Comparison of ENCODE assay signal across 17 cellular contexts in the genomic region with DNA sequence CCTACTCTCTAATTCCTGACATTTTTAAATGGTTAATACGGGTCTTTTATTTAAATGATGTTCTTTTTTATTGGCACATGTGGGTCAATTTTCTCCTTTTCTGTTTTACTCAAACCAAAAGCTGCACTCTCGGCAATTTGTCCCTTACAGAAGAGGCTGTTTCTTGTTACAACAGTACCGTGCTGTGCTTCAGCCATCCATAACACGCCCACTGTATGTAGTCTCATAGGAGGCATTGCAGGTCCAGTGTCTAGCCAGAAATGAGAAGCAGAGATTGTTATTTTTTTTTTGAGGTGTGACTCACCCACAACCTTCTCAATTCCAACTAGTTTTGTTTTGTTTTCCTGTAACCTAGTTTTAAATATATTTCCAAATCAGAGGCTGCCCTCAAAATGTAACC.
DNase-seq lines count a peak whose midpoint lies in the region; ATAC-seq and TF ChIP-seq lines count a peak whose summit lies in the region.
"Had no signal": no experiment of that assay in that cellular context is flagged by ENCODE, and none has a peak within 500 bp of the region (broad histone marks: within the 10 kb centered on the region; RNA-seq: fewer than 3 reads in every experiment).

No MANE protein-coding gene starts in this region.

- CTCF ChIA-PET in naive thymus-derived CD4-positive, alpha-beta T cell (lab: Charles Lee), result interaction anchor here (0.7 kb wide), 1 partner anchor 44 kb away, joined by 7 read pairs; no protein-coding TSS in a partner anchor
- CTCF ChIA-PET in CD4-positive, alpha-beta T cell (lab: Charles Lee), result no interaction called here

- no peaks in the 10 kb centered on the region for H3K27me3 ChIP-seq in naive thymus-derived CD4-positive, alpha-beta T cell (ENCODE audit: control insufficient read depth in 2 of 2, insufficient read depth in 2 of 2, low read length in 2 of 2)
- H3K27me3 ChIP-seq in CD4-positive, alpha-beta T cell (ENCODE audit: control insufficient read depth, insufficient read depth, low read length), result no peaks in the 10 kb centered on the region
- H3K27me3 ChIP-seq: adrenal gland, vagina had no signal

- H3K4me3 ChIP-seq in naive thymus-derived CD4-positive, alpha-beta T cell (ENCODE audit: low read length), result no peak overlapping the region
- H3K4me3 ChIP-seq: adrenal gland, vagina had no signal

- no peaks in the 10 kb centered on the region for H3K4me1 ChIP-seq in naive thymus-derived CD4-positive, alpha-beta T cell (ENCODE audit: control insufficient read depth in 2 of 2, insufficient read depth in 2 of 2, low read length in 2 of 2)
- H3K4me1 ChIP-seq: vagina had no signal

- H3K9me3 Mint-ChIP-seq in chondrocyte (ENCODE audit: low read depth), result peaks cover 3% of the 10 kb centered on the region
- H3K9me3 Mint-ChIP-seq in naive thymus-derived CD4-positive, alpha-beta T cell, result peaks cover 0 to 2% (median 0%) of the 10 kb centered on the region in 11 donors
- no peaks in the 10 kb centered on the region for H3K9me3 Mint-ChIP-seq in CD4-positive, alpha-beta T cell
- H3K9me3 Mint-ChIP-seq: stimulated activated effector memory CD8-positive, alpha-beta T cell treated with anti-CD3 and anti-CD28 coated beads, Interleukin-12 subunit alpha, Interleukin-12 subunit beta, amount 100 ng/mL, for 72 hours had no signal

- H3K27ac Mint-ChIP-seq in chondrocyte (ENCODE audit: unreplicated experiment), result peak overlapping the region; percentile 23
- no peak overlapping the region for H3K27ac Mint-ChIP-seq in naive thymus-derived CD4-positive, alpha-beta T cell
- H3K27ac Mint-ChIP-seq in CD4-positive, alpha-beta T cell, result no peak overlapping the region
- H3K27ac Mint-ChIP-seq: progenitor cell of endocrine pancreas; stimulated activated effector memory CD8-positive, alpha-beta T cell treated with anti-CD3 and anti-CD28 coated beads, Interleukin-12 subunit alpha, Interleukin-12 subunit beta, amount 100 ng/mL, for 72 hours had no signal

- H3K27ac ChIP-seq in naive thymus-derived CD4-positive, alpha-beta T cell (ENCODE audit: low read depth, low read length), result no peak overlapping the region
- no peak overlapping the region for H3K27ac ChIP-seq in CD4-positive, alpha-beta T cell (ENCODE audit: low read depth, low read length)
- H3K27ac ChIP-seq: adrenal gland, vagina had no signal

- POLR2A ChIA-PET in naive thymus-derived CD4-positive, alpha-beta T cell (lab: Charles Lee), result no interaction called here
- POLR2A ChIA-PET in CD4-positive, alpha-beta T cell (lab: Charles Lee), result no interaction called here

- TF ChIP-seq CTCF in AG09319 (IDR thresholded peaks at IDR 0.05; ENCODE audit: low read depth, low read length) (no peak), chondrocyte (IDR thresholded peaks at IDR 0.05) (no peak)
- no peak for TF ChIP-seq CTCF in CD4-positive, alpha-beta T cell (IDR thresholded peaks at IDR 0.05)

- no peaks in the 10 kb centered on the region for H3K27me3 Mint-ChIP-seq in chondrocyte (ENCODE audit: low read depth)
- peaks cover 19 to 47% (median 28%) of the 10 kb centered on the region in 5 donors for H3K27me3 Mint-ChIP-seq in naive thymus-derived CD4-positive, alpha-beta T cell
- H3K27me3 Mint-ChIP-seq in CD4-positive, alpha-beta T cell, result peaks cover 32% of the 10 kb centered on the region
- H3K27me3 Mint-ChIP-seq: progenitor cell of endocrine pancreas had no signal

- peak; percentile 48 for DNase-seq in AG09319 (ENCODE audit: extremely low read depth, low read depth)
- DNase-seq in HT1080 (ENCODE audit: low read depth), result peak; percentile 67
- no peak for DNase-seq in chondrocyte (ENCODE audit: low spot score)
- DNase-seq in naive thymus-derived CD4-positive, alpha-beta T cell, result no peak
- DNase-seq in NCI-H1417 (lab: John Stamatoyannopoulos, UW), result no peak
- DNase-seq in NCI-H2081 (lab: John Stamatoyannopoulos, UW), result no peak
- no peak for DNase-seq in CD4-positive, alpha-beta T cell
- DNase-seq: activated CD4-positive, CD25-positive, alpha-beta regulatory T cell; activated T-cell treated with anti-CD3 and anti-CD28 coated beads for 4 hours; C1 segment of cervical spinal cord; NCI-H2029 treated with DMSO at 0.1 percent for 48 hours; stimulated activated CD4-positive, alpha-beta T cell treated with anti-CD3 and anti-CD28 coated beads, Interleukin-2, amount 100 ng/mL, for 24 hours had no signal

- no peak overlapping the region for H3K4me3 Mint-ChIP-seq in chondrocyte (ENCODE audit: unreplicated experiment)
- H3K4me3 Mint-ChIP-seq in naive thymus-derived CD4-positive, alpha-beta T cell, result no peak overlapping the region
- H3K4me3 Mint-ChIP-seq in CD4-positive, alpha-beta T cell, result no peak overlapping the region
- H3K4me3 Mint-ChIP-seq: stimulated activated effector memory CD8-positive, alpha-beta T cell treated with anti-CD3 and anti-CD28 coated beads, Interleukin-12 subunit alpha, Interleukin-12 subunit beta, amount 100 ng/mL, for 72 hours had no signal

- no peaks in the 10 kb centered on the region for H3K9me3 ChIP-seq in naive thymus-derived CD4-positive, alpha-beta T cell (ENCODE audit: control insufficient read depth in 2 of 3, low read length in 3 of 3)
- H3K9me3 ChIP-seq in CD4-positive, alpha-beta T cell (ENCODE audit: control insufficient read depth, low read length), result no peaks in the 10 kb centered on the region
- H3K9me3 ChIP-seq: adrenal gland, vagina had no signal

- peak; percentile 48 for ATAC-seq in naive thymus-derived CD4-positive, alpha-beta T cell
- ATAC-seq in HG03039 (IDR thresholded peaks at IDR 0.05; ENCODE audit: unreplicated experiment), result no peak
- ATAC-seq in CD4-positive, alpha-beta T cell (ENCODE audit: poor library complexity), result no peak
- ATAC-seq: stimulated activated effector memory CD8-positive, alpha-beta T cell treated with anti-CD3 and anti-CD28 coated beads, Interleukin-12 subunit alpha, Interleukin-12 subunit beta, amount 100 ng/mL, for 72 hours had no signal

- no peaks in the 10 kb centered on the region for H3K36me3 ChIP-seq in naive thymus-derived CD4-positive, alpha-beta T cell (ENCODE audit: control insufficient read depth in 2 of 3, insufficient read depth in 3 of 3, low read length in 3 of 3)
- H3K36me3 ChIP-seq: adrenal gland, vagina had no signal

- peaks cover 33% of the 10 kb centered on the region for H3K4me1 Mint-ChIP-seq in chondrocyte (ENCODE audit: low read depth)
- peaks cover 0 to 8% (median 0%) of the 10 kb centered on the region in 7 donors for H3K4me1 Mint-ChIP-seq in naive thymus-derived CD4-positive, alpha-beta T cell
- no peaks in the 10 kb centered on the region for H3K4me1 Mint-ChIP-seq in CD4-positive, alpha-beta T cell (ENCODE audit: low read depth)
- H3K4me1 Mint-ChIP-seq: stimulated activated effector memory CD8-positive, alpha-beta T cell treated with anti-CD3 and anti-CD28 coated beads, Interleukin-12 subunit alpha, Interleukin-12 subunit beta, amount 100 ng/mL, for 72 hours had no signal

- peaks cover 2% of the 10 kb centered on the region for H3K36me3 Mint-ChIP-seq in chondrocyte (ENCODE audit: low read depth)
- peaks cover 0 to 2% (median 0%) of the 10 kb centered on the region in 5 donors for H3K36me3 Mint-ChIP-seq in naive thymus-derived CD4-positive, alpha-beta T cell
- H3K36me3 Mint-ChIP-seq in CD4-positive, alpha-beta T cell (ENCODE audit: low read depth), result no peaks in the 10 kb centered on the region
- H3K36me3 Mint-ChIP-seq: stimulated activated effector memory CD8-positive, alpha-beta T cell treated with anti-CD3 and anti-CD28 coated beads, Interleukin-12 subunit alpha, Interleukin-12 subunit beta, amount 100 ng/mL, for 72 hours had no signal

- intact Hi-C loops in naive thymus-derived CD4-positive, alpha-beta T cell (cut with micrococcal nuclease), result loop anchor here (1.0 to 5.0 kb wide), 6 partner anchors 111 to 736 kb away; a partner anchor contains a TSS
- intact Hi-C loops in CD4-positive, alpha-beta T cell (cut with DNase I, micrococcal nuclease), result no loop called here

Comparison
In these comparisons a context has a peak if more than half of its experiments do, and no peak if none do; other contexts are left out.
1. DNase-seq: peak in AG09319 (single experiment) and HT1080 (single experiment); none in chondrocyte (single experiment), naive thymus-derived CD4-positive, alpha-beta T cell (0 of 9), NCI-H1417 (0 of 3), NCI-H2081 (0 of 2) and CD4-positive, alpha-beta T cell (0 of 10).
2. intact Hi-C loops: an anchor here in naive thymus-derived CD4-positive, alpha-beta T cell (1.0 to 5.0 kb wide); none called in CD4-positive, alpha-beta T cell.